ENCODE assay signal across 14 cellular contexts in the genomic region with DNA sequence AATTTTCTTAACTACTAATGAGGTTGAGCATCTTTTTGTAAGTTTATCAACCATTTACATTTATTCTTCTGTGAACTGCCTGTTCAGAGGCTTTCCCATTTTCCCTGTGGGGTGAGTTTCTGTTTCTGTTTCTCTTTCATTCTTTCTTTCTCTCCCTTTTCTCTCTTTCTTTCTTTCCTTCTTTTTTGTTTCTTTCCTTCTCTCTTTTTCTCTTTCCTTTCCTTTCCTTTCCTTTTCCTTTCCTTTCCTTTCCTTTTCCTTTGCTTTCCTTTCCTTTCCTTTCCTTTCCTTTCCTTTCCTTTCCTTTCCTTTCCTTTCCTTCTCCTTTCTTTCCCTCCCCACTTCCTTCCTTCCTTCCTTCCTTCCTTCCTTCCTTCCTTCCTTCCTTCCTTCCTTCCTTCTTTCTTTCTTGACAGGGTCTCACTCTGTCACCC.
"Had no signal": no experiment of that assay in that cellular context is flagged by ENCODE, and none has a peak within 500 bp of the region (broad histone marks: within the 10 kb centered on the region; RNA-seq: fewer than 3 reads in every experiment).

No MANE protein-coding gene starts in this region.

- H3K9me3 ChIP-seq: ovary, sigmoid colon, spleen had no signal

- H3K27me3 Mint-ChIP-seq: activated CD4-positive, alpha-beta T cell treated with anti-CD3 and anti-CD28 coated beads, Interleukin-2, amount 10 ng/mL, durations not matched to agents 24 days and 14 days; dendritic cell treated with granulocyte-macrophage colony-stimulating factor and Interleukin-4, amounts not matched to agents 40 ng/mL and 50 ng/mL, for 4 days; naive thymus-derived CD4-positive, alpha-beta T cell had no signal

- H3K9me3 Mint-ChIP-seq: activated CD4-positive, alpha-beta T cell treated with anti-CD3 and anti-CD28 coated beads, Interleukin-2, amount 10 ng/mL, durations not matched to agents 24 days and 14 days; T-helper 2 cell treated with Interferon-gamma antibody and Interleukin-4, amounts not matched to agents 5 μg/mL and 100 μg/mL, for 36 hours had no signal

- H3K27ac ChIP-seq: epithelial cell of prostate, ovary, spleen had no signal

- DNase-seq: activated CD4-positive, alpha-beta T cell treated with anti-CD3 and anti-CD28 coated beads, Interleukin-2, amount 10 ng/mL, durations not matched to agents 24 days and 14 days; activated CD4-positive, CD25-positive, alpha-beta regulatory T cell; effector memory CD4-positive, alpha-beta T cell; islet precursor cell; naive thymus-derived CD4-positive, alpha-beta T cell; ovary; sigmoid colon; spleen; substantia nigra; SW 1271; trophoblast cell had no signal

- H3K27ac Mint-ChIP-seq: activated CD4-positive, alpha-beta T cell treated with anti-CD3 and anti-CD28 coated beads, Interleukin-2, amount 10 ng/mL, durations not matched to agents 24 days and 14 days; dendritic cell treated with granulocyte-macrophage colony-stimulating factor and Interleukin-4, amounts not matched to agents 40 ng/mL and 50 ng/mL, for 4 days; T-helper 2 cell treated with Interferon-gamma antibody and Interleukin-4, amounts not matched to agents 5 μg/mL and 100 μg/mL, for 36 hours had no signal

- H3K36me3 ChIP-seq: ovary, sigmoid colon, spleen had no signal

- H3K27me3 ChIP-seq: ovary, sigmoid colon, spleen had no signal

- H3K4me3 Mint-ChIP-seq: activated CD4-positive, alpha-beta T cell treated with anti-CD3 and anti-CD28 coated beads, Interleukin-2, amount 10 ng/mL, durations not matched to agents 24 days and 14 days; dendritic cell treated with granulocyte-macrophage colony-stimulating factor and Interleukin-4, amounts not matched to agents 40 ng/mL and 50 ng/mL, for 4 days; T-helper 2 cell treated with Interferon-gamma antibody and Interleukin-4, amounts not matched to agents 5 μg/mL and 100 μg/mL, for 36 hours had no signal

- ATAC-seq: naive thymus-derived CD4-positive, alpha-beta T cell had no signal

- H3K4me3 ChIP-seq: ovary, sigmoid colon, spleen had no signal
